1 cellular context compared by ENCODE assay signal in the genomic region with DNA sequence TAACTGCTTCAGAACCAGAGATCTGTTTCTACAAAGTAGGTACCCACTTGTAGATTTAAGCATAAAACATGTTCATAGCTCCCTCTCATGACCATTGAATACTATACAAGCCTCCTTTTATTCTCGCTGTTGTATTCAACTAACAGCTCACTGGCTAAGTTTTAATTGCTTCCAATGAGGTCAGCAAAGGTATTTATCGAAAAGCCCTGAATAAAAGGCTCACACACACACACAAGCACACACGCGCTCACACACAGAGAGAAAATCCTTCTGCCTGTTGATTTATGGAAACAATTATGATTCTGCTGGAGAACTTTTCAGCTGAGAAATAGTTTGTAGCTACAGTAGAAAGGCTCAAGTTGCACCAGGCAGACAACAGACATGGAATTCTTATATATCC.
TF ChIP-seq lines count a peak whose summit lies in the region.

A gene with protein sequence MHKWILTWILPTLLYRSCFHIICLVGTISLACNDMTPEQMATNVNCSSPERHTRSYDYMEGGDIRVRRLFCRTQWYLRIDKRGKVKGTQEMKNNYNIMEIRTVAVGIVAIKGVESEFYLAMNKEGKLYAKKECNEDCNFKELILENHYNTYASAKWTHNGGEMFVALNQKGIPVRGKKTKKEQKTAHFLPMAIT (plus strand): TSS at position 222 of the 400 bp plus-strand sequence. CDS start 1,056 bp downstream, outside the sequence.

TF ChIP-seq in H1, 55 proteins besides CTCF, POLR2A, EP300 and RAD21:
- no peak for TF ChIP-seq SRF (IDR thresholded peaks at IDR 0.05; ENCODE audit: low read depth, low read length)
- no peak for TF ChIP-seq EZH2 (IDR thresholded peaks at IDR 0.05; ENCODE audit: low read depth, low read length, severe bottlenecking)
- TF ChIP-seq SP2 (IDR thresholded peaks at IDR 0.05; ENCODE audit: low read length) = no peak
- no peak for TF ChIP-seq TAF1 (IDR thresholded peaks at IDR 0.05; ENCODE audit: low read depth, low read length)
- TF ChIP-seq, protein P1, sequence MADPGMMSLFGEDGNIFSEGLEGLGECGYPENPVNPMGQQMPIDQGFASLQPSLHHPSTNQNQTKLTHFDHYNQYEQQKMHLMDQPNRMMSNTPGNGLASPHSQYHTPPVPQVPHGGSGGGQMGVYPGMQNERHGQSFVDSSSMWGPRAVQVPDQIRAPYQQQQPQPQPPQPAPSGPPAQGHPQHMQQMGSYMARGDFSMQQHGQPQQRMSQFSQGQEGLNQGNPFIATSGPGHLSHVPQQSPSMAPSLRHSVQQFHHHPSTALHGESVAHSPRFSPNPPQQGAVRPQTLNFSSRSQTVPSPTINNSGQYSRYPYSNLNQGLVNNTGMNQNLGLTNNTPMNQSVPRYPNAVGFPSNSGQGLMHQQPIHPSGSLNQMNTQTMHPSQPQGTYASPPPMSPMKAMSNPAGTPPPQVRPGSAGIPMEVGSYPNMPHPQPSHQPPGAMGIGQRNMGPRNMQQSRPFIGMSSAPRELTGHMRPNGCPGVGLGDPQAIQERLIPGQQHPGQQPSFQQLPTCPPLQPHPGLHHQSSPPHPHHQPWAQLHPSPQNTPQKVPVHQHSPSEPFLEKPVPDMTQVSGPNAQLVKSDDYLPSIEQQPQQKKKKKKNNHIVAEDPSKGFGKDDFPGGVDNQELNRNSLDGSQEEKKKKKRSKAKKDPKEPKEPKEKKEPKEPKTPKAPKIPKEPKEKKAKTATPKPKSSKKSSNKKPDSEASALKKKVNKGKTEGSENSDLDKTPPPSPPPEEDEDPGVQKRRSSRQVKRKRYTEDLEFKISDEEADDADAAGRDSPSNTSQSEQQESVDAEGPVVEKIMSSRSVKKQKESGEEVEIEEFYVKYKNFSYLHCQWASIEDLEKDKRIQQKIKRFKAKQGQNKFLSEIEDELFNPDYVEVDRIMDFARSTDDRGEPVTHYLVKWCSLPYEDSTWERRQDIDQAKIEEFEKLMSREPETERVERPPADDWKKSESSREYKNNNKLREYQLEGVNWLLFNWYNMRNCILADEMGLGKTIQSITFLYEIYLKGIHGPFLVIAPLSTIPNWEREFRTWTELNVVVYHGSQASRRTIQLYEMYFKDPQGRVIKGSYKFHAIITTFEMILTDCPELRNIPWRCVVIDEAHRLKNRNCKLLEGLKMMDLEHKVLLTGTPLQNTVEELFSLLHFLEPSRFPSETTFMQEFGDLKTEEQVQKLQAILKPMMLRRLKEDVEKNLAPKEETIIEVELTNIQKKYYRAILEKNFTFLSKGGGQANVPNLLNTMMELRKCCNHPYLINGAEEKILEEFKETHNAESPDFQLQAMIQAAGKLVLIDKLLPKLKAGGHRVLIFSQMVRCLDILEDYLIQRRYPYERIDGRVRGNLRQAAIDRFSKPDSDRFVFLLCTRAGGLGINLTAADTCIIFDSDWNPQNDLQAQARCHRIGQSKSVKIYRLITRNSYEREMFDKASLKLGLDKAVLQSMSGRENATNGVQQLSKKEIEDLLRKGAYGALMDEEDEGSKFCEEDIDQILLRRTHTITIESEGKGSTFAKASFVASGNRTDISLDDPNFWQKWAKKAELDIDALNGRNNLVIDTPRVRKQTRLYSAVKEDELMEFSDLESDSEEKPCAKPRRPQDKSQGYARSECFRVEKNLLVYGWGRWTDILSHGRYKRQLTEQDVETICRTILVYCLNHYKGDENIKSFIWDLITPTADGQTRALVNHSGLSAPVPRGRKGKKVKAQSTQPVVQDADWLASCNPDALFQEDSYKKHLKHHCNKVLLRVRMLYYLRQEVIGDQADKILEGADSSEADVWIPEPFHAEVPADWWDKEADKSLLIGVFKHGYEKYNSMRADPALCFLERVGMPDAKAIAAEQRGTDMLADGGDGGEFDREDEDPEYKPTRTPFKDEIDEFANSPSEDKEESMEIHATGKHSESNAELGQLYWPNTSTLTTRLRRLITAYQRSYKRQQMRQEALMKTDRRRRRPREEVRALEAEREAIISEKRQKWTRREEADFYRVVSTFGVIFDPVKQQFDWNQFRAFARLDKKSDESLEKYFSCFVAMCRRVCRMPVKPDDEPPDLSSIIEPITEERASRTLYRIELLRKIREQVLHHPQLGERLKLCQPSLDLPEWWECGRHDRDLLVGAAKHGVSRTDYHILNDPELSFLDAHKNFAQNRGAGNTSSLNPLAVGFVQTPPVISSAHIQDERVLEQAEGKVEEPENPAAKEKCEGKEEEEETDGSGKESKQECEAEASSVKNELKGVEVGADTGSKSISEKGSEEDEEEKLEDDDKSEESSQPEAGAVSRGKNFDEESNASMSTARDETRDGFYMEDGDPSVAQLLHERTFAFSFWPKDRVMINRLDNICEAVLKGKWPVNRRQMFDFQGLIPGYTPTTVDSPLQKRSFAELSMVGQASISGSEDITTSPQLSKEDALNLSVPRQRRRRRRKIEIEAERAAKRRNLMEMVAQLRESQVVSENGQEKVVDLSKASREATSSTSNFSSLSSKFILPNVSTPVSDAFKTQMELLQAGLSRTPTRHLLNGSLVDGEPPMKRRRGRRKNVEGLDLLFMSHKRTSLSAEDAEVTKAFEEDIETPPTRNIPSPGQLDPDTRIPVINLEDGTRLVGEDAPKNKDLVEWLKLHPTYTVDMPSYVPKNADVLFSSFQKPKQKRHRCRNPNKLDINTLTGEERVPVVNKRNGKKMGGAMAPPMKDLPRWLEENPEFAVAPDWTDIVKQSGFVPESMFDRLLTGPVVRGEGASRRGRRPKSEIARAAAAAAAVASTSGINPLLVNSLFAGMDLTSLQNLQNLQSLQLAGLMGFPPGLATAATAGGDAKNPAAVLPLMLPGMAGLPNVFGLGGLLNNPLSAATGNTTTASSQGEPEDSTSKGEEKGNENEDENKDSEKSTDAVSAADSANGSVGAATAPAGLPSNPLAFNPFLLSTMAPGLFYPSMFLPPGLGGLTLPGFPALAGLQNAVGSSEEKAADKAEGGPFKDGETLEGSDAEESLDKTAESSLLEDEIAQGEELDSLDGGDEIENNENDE (IDR thresholded peaks at IDR 0.05; ENCODE audit: insufficient replicate concordance, low read length) = no peak
- TF ChIP-seq CHD1 (IDR thresholded peaks at IDR 0.05; ENCODE audit: low read depth, low read length) = no peak
- no peak for TF ChIP-seq TCF12 (IDR thresholded peaks at IDR 0.05; ENCODE audit: low read depth, low read length)
- TF ChIP-seq TEAD4 (IDR thresholded peaks at IDR 0.05; ENCODE audit: low read depth, low read length) = no peak
- no peak for TF ChIP-seq CBX5 (IDR thresholded peaks at IDR 0.05; ENCODE audit: low read depth, low read length)
- TF ChIP-seq POU5F1 (IDR thresholded peaks at IDR 0.05; ENCODE audit: low read depth, low read length) = no peak
- no peak for TF ChIP-seq FOSL1 (IDR thresholded peaks at IDR 0.05; ENCODE audit: insufficient read depth, low read depth, low read length)
- TF ChIP-seq KDM5A (IDR thresholded peaks at IDR 0.05; ENCODE audit: low read length) = no peak
- TF ChIP-seq, protein P2, sequence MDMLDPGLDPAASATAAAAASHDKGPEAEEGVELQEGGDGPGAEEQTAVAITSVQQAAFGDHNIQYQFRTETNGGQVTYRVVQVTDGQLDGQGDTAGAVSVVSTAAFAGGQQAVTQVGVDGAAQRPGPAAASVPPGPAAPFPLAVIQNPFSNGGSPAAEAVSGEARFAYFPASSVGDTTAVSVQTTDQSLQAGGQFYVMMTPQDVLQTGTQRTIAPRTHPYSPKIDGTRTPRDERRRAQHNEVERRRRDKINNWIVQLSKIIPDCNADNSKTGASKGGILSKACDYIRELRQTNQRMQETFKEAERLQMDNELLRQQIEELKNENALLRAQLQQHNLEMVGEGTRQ (IDR thresholded peaks at IDR 0.05; ENCODE audit: low read length) = no peak
- TF ChIP-seq TBP (IDR thresholded peaks at IDR 0.05; ENCODE audit: low read depth, low read length) = no peak
- TF ChIP-seq SP1 (IDR thresholded peaks at IDR 0.05; ENCODE audit: low read depth, low read length) = no peak
- TF ChIP-seq, protein P3, sequence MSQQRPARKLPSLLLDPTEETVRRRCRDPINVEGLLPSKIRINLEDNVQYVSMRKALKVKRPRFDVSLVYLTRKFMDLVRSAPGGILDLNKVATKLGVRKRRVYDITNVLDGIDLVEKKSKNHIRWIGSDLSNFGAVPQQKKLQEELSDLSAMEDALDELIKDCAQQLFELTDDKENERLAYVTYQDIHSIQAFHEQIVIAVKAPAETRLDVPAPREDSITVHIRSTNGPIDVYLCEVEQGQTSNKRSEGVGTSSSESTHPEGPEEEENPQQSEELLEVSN (IDR thresholded peaks at IDR 0.05) = no peak
- TF ChIP-seq HDAC6 (IDR thresholded peaks at IDR 0.05; ENCODE audit: low read depth, low read length) = no peak
